In the genomic region with DNA sequence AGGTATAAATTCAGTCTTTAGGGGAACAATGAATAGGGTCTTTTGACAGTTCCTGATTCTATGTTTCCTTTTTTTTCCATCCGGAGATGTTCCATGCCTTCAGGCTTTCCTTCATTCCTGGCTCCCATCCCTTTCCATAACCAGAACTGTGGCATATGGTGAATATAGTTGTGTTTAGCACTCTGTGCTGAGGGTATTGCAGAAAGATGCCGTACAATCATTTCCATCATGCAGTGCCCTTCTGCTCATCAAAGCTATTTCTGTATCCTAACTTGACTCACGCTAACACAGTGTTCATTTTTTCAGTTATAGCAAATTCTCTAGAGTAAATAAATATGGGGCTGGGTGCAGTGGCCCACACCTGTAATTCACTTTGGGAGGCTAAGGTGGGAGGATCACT, we compare ENCODE assay signal across 17 cellular contexts.
DNase-seq lines count a peak whose midpoint lies in the region; ATAC-seq and TF ChIP-seq lines count a peak whose summit lies in the region.
"Had no signal": no experiment of that assay in that cellular context is flagged by ENCODE, and none has a peak within 500 bp of the region (broad histone marks: within the 10 kb centered on the region; RNA-seq: fewer than 3 reads in every experiment).

No MANE protein-coding gene starts in this region.

- TF ChIP-seq EP300 in gastroesophageal sphincter (IDR thresholded peaks at IDR 0.05) = no peak

- no peak for TF ChIP-seq POLR2A in gastroesophageal sphincter (IDR thresholded peaks at IDR 0.05)

- H3K9me3 Mint-ChIP-seq in stimulated activated naive CD8-positive, alpha-beta T cell treated with anti-CD3 and anti-CD28 coated beads, Interleukin-15, Interleukin-2, amounts not matched to agents 100 ng/mL and 50 ng/mL, for 24 hours = no peaks in the 10 kb centered on the region
- no peaks in the 10 kb centered on the region for H3K9me3 Mint-ChIP-seq in activated naive CD4-positive, alpha-beta T cell treated with anti-CD3 and anti-CD28 coated beads, Interleukin-2, amount 50 U/mL, for 72 hours
- H3K9me3 Mint-ChIP-seq in naive B cell = no peaks in the 10 kb centered on the region

- TF ChIP-seq CTCF in gastroesophageal sphincter (IDR thresholded peaks at IDR 0.05) = no peak

- no peak for ATAC-seq in stimulated activated naive CD8-positive, alpha-beta T cell treated with anti-CD3 and anti-CD28 coated beads, Interleukin-15, Interleukin-2, amounts not matched to agents 100 U/mL and 50 U/mL, for 24 hours
- peak; percentile 39 to 57 for ATAC-seq in activated naive CD4-positive, alpha-beta T cell treated with anti-CD3 and anti-CD28 coated beads, Interleukin-2, amount 50 U/mL, for 72 hours
- ATAC-seq in naive B cell (ENCODE audit: low read depth in 2 of 2) = no peak
- ATAC-seq in gastroesophageal sphincter = no peak
- no peak for ATAC-seq in HG03354 (IDR thresholded peaks at IDR 0.05; ENCODE audit: poor library complexity, severe bottlenecking, unreplicated experiment)
- ATAC-seq: psoas muscle had no signal

- H3K27me3 ChIP-seq in gastroesophageal sphincter = no peaks in the 10 kb centered on the region
- H3K27me3 ChIP-seq: brain microvascular endothelial cell, tibial nerve had no signal

- H3K9me3 ChIP-seq in gastroesophageal sphincter = no peaks in the 10 kb centered on the region
- H3K9me3 ChIP-seq: psoas muscle, tibial nerve had no signal

- H3K4me3 Mint-ChIP-seq in stimulated activated naive CD8-positive, alpha-beta T cell treated with anti-CD3 and anti-CD28 coated beads, Interleukin-15, Interleukin-2, amounts not matched to agents 100 ng/mL and 50 ng/mL, for 24 hours = no peak overlapping the region
- H3K4me3 Mint-ChIP-seq in naive B cell = peak overlapping the region in 5 of 8 donors; percentile 5 to 67 (median 45)

- H3K27me3 Mint-ChIP-seq in stimulated activated naive CD8-positive, alpha-beta T cell treated with anti-CD3 and anti-CD28 coated beads, Interleukin-15, Interleukin-2, amounts not matched to agents 100 ng/mL and 50 ng/mL, for 24 hours = no peaks in the 10 kb centered on the region
- no peaks in the 10 kb centered on the region for H3K27me3 Mint-ChIP-seq in naive B cell

- H3K4me1 Mint-ChIP-seq in stimulated activated naive CD8-positive, alpha-beta T cell treated with anti-CD3 and anti-CD28 coated beads, Interleukin-15, Interleukin-2, amounts not matched to agents 100 ng/mL and 50 ng/mL, for 24 hours (ENCODE audit: low read depth) = peaks cover 94% of the 10 kb centered on the region
- peaks cover 73 to 95% (median 91%) of the 10 kb centered on the region in 3 donors for H3K4me1 Mint-ChIP-seq in naive B cell

- DNase-seq in stimulated activated naive CD8-positive, alpha-beta T cell treated with anti-CD3 and anti-CD28 coated beads, Interleukin-15, Interleukin-2, amounts not matched to agents 100 U/mL and 50 U/mL, for 24 hours = no peak
- DNase-seq in activated naive CD4-positive, alpha-beta T cell treated with anti-CD3 and anti-CD28 coated beads, Interleukin-2, amount 50 U/mL, for 72 hours (ENCODE audit: low spot score in 2 of 2) = no peak
- DNase-seq in naive B cell (no peak), islet precursor cell (no peak), activated gamma-delta T cell treated with Interleukin-2 at 50 U/mL for 16 hours (no peak)
- DNase-seq: AML-193; brain microvascular endothelial cell; effector memory CD4-positive, alpha-beta T cell; midbrain; NCI-H1092; NCI-H2227 treated with DMSO at 0.1 percent for 48 hours; psoas muscle; stimulated activated CD4-positive, alpha-beta T cell treated with anti-CD3 and anti-CD28 coated beads, Interleukin-15, amount 100 ng/mL, for 24 hours had no signal

- peaks cover 7% of the 10 kb centered on the region for H3K36me3 Mint-ChIP-seq in stimulated activated naive CD8-positive, alpha-beta T cell treated with anti-CD3 and anti-CD28 coated beads, Interleukin-15, Interleukin-2, amounts not matched to agents 100 ng/mL and 50 ng/mL, for 24 hours (ENCODE audit: low read depth)
- peaks cover 0 to 22% of the 10 kb centered on the region in 2 donors for H3K36me3 Mint-ChIP-seq in activated naive CD4-positive, alpha-beta T cell treated with anti-CD3 and anti-CD28 coated beads, Interleukin-2, amount 50 U/mL, for 72 hours
- H3K36me3 Mint-ChIP-seq in naive B cell = peaks cover 0 to 6% of the 10 kb centered on the region in 2 donors

- H3K4me1 ChIP-seq in gastroesophageal sphincter = peaks cover 4 to 71% (median 35%) of the 10 kb centered on the region in 3 donors

- H3K27ac ChIP-seq in gastroesophageal sphincter = no peak overlapping the region
- H3K27ac ChIP-seq: brain microvascular endothelial cell, psoas muscle, tibial nerve had no signal

- no peak overlapping the region for H3K4me3 ChIP-seq in gastroesophageal sphincter
- H3K4me3 ChIP-seq: psoas muscle, tibial nerve had no signal

- peak overlapping the region; percentile 91 for H3K27ac Mint-ChIP-seq in stimulated activated naive CD8-positive, alpha-beta T cell treated with anti-CD3 and anti-CD28 coated beads, Interleukin-15, Interleukin-2, amounts not matched to agents 100 ng/mL and 50 ng/mL, for 24 hours
- peak overlapping the region in 1 of 2 donors; percentile 77 for H3K27ac Mint-ChIP-seq in activated naive CD4-positive, alpha-beta T cell treated with anti-CD3 and anti-CD28 coated beads, Interleukin-2, amount 50 U/mL, for 72 hours
- H3K27ac Mint-ChIP-seq in naive B cell = peak overlapping the region in 5 of 6 donors; percentile 47 to 86 (median 79)

- peaks cover 0 to 5% of the 10 kb centered on the region in 2 donors for H3K36me3 ChIP-seq in gastroesophageal sphincter

- WGBS in gastroesophageal sphincter (ENCODE audit: low coverage in 1 of 2), 2 donors = 68 to 70% methylated on average over 3 of the region's 3 CpGs

Comparison
In these comparisons a context has a peak if more than half of its experiments do, and no peak if none do; other contexts are left out.
1. ATAC-seq: peak in activated naive CD4-positive, alpha-beta T cell treated with anti-CD3 and anti-CD28 coated beads, Interleukin-2, amount 50 U/mL, for 72 hours (2 of 2); none in stimulated activated naive CD8-positive, alpha-beta T cell treated with anti-CD3 and anti-CD28 coated beads, Interleukin-15, Interleukin-2, amounts not matched to agents 100 U/mL and 50 U/mL, for 24 hours (single experiment), naive B cell (0 of 2), gastroesophageal sphincter (single experiment) and HG03354 (single experiment).